2 cellular contexts compared by ENCODE assay signal in the genomic region with DNA sequence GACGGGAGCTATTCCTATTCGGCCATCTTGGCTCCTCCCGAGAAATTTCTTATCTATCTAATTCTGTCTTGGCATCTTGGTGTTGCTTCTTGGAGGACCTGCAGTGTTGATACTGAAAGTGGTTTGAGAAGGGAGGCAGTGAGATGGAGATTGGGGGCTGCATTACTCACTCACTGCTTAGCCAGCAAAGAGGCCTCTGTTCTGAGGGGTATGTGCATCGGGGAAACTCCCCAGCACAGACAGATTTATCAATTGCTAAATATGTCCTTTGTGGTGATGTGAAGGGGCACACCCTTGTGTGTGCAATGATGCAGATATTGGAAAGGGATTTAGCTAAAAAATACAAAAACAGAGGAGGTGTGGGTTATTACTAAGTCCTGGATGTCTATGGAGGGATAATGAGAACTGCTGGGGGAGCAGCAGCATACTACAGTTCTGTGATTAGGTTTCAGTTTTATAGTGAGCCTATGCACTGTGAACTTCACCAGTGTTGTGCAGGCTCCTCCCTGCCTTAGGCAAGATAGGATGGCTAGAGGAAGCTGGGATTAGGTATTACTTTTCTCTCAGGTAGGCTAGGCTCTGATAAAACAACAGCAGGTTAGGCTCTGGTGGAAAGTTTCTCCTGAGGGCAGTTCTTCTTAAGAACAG.
TF ChIP-seq lines count a peak whose summit lies in the region.

No MANE protein-coding gene starts in this region.

TF ChIP-seq in GM23338, 12 proteins besides CTCF, POLR2A, EP300 and RAD21 (continued from another document and continues in another):
- TF ChIP-seq, protein P1, sequence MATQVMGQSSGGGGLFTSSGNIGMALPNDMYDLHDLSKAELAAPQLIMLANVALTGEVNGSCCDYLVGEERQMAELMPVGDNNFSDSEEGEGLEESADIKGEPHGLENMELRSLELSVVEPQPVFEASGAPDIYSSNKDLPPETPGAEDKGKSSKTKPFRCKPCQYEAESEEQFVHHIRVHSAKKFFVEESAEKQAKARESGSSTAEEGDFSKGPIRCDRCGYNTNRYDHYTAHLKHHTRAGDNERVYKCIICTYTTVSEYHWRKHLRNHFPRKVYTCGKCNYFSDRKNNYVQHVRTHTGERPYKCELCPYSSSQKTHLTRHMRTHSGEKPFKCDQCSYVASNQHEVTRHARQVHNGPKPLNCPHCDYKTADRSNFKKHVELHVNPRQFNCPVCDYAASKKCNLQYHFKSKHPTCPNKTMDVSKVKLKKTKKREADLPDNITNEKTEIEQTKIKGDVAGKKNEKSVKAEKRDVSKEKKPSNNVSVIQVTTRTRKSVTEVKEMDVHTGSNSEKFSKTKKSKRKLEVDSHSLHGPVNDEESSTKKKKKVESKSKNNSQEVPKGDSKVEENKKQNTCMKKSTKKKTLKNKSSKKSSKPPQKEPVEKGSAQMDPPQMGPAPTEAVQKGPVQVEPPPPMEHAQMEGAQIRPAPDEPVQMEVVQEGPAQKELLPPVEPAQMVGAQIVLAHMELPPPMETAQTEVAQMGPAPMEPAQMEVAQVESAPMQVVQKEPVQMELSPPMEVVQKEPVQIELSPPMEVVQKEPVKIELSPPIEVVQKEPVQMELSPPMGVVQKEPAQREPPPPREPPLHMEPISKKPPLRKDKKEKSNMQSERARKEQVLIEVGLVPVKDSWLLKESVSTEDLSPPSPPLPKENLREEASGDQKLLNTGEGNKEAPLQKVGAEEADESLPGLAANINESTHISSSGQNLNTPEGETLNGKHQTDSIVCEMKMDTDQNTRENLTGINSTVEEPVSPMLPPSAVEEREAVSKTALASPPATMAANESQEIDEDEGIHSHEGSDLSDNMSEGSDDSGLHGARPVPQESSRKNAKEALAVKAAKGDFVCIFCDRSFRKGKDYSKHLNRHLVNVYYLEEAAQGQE (IDR thresholded peaks at IDR 0.05; ENCODE audit: unreplicated experiment): no peak
- TF ChIP-seq CREB1 (CRISPR knock-in tag; IDR thresholded peaks at IDR 0.05; ENCODE audit: low read depth) (no peak), POLR2AphosphoS5 (IDR thresholded peaks at IDR 0.05; ENCODE audit: low read depth) (no peak), EZH2phosphoT487 (IDR thresholded peaks at IDR 0.05; ENCODE audit: unreplicated experiment) (no peak), JUNB (IDR thresholded peaks at IDR 0.05; ENCODE audit: unreplicated experiment) (no peak), NANOG (IDR thresholded peaks at IDR 0.05; ENCODE audit: borderline replicate concordance) (no peak), ZNF331 (CRISPR knock-in tag; IDR thresholded peaks at IDR 0.05; ENCODE audit: low read depth) (no peak), ZNF114 (CRISPR knock-in tag; IDR thresholded peaks at IDR 0.05) (no peak)
- TF ChIP-seq, protein P2, sequence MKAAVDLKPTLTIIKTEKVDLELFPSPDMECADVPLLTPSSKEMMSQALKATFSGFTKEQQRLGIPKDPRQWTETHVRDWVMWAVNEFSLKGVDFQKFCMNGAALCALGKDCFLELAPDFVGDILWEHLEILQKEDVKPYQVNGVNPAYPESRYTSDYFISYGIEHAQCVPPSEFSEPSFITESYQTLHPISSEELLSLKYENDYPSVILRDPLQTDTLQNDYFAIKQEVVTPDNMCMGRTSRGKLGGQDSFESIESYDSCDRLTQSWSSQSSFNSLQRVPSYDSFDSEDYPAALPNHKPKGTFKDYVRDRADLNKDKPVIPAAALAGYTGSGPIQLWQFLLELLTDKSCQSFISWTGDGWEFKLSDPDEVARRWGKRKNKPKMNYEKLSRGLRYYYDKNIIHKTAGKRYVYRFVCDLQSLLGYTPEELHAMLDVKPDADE (IDR thresholded peaks at IDR 0.05): no peak

TF ChIP-seq in GM12878, 131 proteins besides CTCF, POLR2A, EP300 and RAD21 (continued from another document):
- TF ChIP-seq, protein P3, sequence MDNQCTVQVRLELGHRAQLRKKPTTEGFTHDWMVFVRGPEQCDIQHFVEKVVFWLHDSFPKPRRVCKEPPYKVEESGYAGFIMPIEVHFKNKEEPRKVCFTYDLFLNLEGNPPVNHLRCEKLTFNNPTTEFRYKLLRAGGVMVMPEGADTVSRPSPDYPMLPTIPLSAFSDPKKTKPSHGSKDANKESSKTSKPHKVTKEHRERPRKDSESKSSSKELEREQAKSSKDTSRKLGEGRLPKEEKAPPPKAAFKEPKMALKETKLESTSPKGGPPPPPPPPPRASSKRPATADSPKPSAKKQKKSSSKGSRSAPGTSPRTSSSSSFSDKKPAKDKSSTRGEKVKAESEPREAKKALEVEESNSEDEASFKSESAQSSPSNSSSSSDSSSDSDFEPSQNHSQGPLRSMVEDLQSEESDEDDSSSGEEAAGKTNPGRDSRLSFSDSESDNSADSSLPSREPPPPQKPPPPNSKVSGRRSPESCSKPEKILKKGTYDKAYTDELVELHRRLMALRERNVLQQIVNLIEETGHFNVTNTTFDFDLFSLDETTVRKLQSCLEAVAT (IDR thresholded peaks at IDR 0.05): no peak
- TF ChIP-seq KDM1A (IDR thresholded peaks at IDR 0.05; ENCODE audit: borderline replicate concordance) (no peak), LARP7 (IDR thresholded peaks at IDR 0.05) (no peak), JUND (IDR thresholded peaks at IDR 0.05; ENCODE audit: low read depth, low read length) (no peak), ZNF622 (IDR thresholded peaks at IDR 0.05) (no peak), SMARCA5 (IDR thresholded peaks at IDR 0.05) (no peak), ZNF384 (IDR thresholded peaks at IDR 0.05; ENCODE audit: borderline replicate concordance, low read depth, low read length) (no peak), IKZF2 (IDR thresholded peaks at IDR 0.05) (no peak), HDAC2 (IDR thresholded peaks at IDR 0.05) (no peak), PRDM15 (CRISPR knock-in tag; IDR thresholded peaks at IDR 0.05) (no peak), MXI1 (IDR thresholded peaks at IDR 0.05; ENCODE audit: low read depth, low read length) (no peak), RELA (IDR thresholded peaks at IDR 0.05; ENCODE audit: borderline replicate concordance, partially characterized antibody) (no peak)
- TF ChIP-seq, protein P4, sequence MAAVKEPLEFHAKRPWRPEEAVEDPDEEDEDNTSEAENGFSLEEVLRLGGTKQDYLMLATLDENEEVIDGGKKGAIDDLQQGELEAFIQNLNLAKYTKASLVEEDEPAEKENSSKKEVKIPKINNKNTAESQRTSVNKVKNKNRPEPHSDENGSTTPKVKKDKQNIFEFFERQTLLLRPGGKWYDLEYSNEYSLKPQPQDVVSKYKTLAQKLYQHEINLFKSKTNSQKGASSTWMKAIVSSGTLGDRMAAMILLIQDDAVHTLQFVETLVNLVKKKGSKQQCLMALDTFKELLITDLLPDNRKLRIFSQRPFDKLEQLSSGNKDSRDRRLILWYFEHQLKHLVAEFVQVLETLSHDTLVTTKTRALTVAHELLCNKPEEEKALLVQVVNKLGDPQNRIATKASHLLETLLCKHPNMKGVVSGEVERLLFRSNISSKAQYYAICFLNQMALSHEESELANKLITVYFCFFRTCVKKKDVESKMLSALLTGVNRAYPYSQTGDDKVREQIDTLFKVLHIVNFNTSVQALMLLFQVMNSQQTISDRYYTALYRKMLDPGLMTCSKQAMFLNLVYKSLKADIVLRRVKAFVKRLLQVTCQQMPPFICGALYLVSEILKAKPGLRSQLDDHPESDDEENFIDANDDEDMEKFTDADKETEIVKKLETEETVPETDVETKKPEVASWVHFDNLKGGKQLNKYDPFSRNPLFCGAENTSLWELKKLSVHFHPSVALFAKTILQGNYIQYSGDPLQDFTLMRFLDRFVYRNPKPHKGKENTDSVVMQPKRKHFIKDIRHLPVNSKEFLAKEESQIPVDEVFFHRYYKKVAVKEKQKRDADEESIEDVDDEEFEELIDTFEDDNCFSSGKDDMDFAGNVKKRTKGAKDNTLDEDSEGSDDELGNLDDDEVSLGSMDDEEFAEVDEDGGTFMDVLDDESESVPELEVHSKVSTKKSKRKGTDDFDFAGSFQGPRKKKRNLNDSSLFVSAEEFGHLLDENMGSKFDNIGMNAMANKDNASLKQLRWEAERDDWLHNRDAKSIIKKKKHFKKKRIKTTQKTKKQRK (IDR thresholded peaks at IDR 0.05; ENCODE audit: low read depth, low read length): no peak
- TF ChIP-seq, protein P5, sequence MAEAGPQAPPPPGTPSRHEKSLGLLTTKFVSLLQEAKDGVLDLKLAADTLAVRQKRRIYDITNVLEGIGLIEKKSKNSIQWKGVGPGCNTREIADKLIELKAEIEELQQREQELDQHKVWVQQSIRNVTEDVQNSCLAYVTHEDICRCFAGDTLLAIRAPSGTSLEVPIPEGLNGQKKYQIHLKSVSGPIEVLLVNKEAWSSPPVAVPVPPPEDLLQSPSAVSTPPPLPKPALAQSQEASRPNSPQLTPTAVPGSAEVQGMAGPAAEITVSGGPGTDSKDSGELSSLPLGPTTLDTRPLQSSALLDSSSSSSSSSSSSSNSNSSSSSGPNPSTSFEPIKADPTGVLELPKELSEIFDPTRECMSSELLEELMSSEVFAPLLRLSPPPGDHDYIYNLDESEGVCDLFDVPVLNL (IDR thresholded peaks at IDR 0.05; ENCODE audit: low read depth, low read length): no peak
TF ChIP-seq in GM12878: peak in this region for 0.
